In genomic region chr2:20618468-20618885, GRCh38 we compare ENCODE assay signal across 12 cellular contexts. TPM values are rescaled to one million over a fixed set of nuclear protein-coding genes. Genes with fewer than 3 reads are reported as not detected.
DNase-seq lines count a peak whose midpoint lies in the region; ATAC-seq and TF ChIP-seq lines count a peak whose summit lies in the region.
"Had no signal": no experiment of that assay in that cellular context is flagged by ENCODE, and none has a peak within 500 bp of the region (broad histone marks: within the 10 kb centered on the region; RNA-seq: fewer than 3 reads in every experiment).

No MANE protein-coding gene starts in this region.

- H3K9me3 ChIP-seq in HCT116 (ENCODE audit: control insufficient read depth in 1 of 2, insufficient read depth in 1 of 2, low read depth in 1 of 2, low read length in 2 of 2) (no peaks in the 10 kb centered on the region), colonic mucosa (no peaks in the 10 kb centered on the region), lung (ENCODE audit: control insufficient read depth in 2 of 2, insufficient read depth in 1 of 2, low read length in 1 of 2) (no peaks in the 10 kb centered on the region), stomach (no peaks in the 10 kb centered on the region)

- TF ChIP-seq CTCF in HCT116 (IDR thresholded peaks at IDR 0.05 in 2 of 3, conservative IDR thresholded peaks at IDR 0.05 in 1 of 3; ENCODE audit: borderline replicate concordance in 1 of 3, insufficient read depth in 1 of 3, low read depth in 2 of 3, low read length in 2 of 3) (no peak), colonic mucosa (IDR thresholded peaks at IDR 0.05) (no peak), lung (IDR thresholded peaks at IDR 0.05; ENCODE audit: control extremely low read depth, extremely low read depth) (no peak), stomach (IDR thresholded peaks at IDR 0.05) (no peak)

- H4K20me1 ChIP-seq in HCT116 (ENCODE audit: insufficient read depth), result no peaks in the 10 kb centered on the region

- H3K79me2 ChIP-seq in HCT116 (ENCODE audit: insufficient read depth, low read length), result no peaks in the 10 kb centered on the region

- TF ChIP-seq RAD21 in HCT116 (IDR thresholded peaks at IDR 0.05; ENCODE audit: low read depth), result no peak

- RAD21 ChIA-PET in HCT116 (lab: Charles Lee; ENCODE audit: low non-redundant PET in 1 of 2, low total read pairs in 2 of 2, uncharacterized antibody in 2 of 2, unreplicated experiment in 2 of 2), result interaction anchor here (1.2 to 1.3 kb wide), 2 partner anchors 108 to 176 kb away, joined by 3 read pairs; no protein-coding TSS in a partner anchor

- TF ChIP-seq POLR2A in HCT116 (IDR thresholded peaks at IDR 0.05; ENCODE audit: borderline replicate concordance, extremely low read depth, insufficient read depth, insufficient read length), result no peak
- TF ChIP-seq POLR2A in stomach (IDR thresholded peaks at IDR 0.05), result no peak

- H3K9ac ChIP-seq in HCT116 (ENCODE audit: low read length), result peak overlapping the region; percentile 15; the same call in 1 of the 2 replicates
- H3K9ac ChIP-seq in colonic mucosa (ENCODE audit: low read depth in 2 of 2, low read length in 2 of 2), result peak overlapping the region; percentile 57 to 74

- H3K27ac ChIP-seq in HCT116 (ENCODE audit: low read depth, low read length) (peak overlapping the region; percentile 37; the same call in 1 of the 2 replicates), colonic mucosa (peak overlapping the region; percentile 71), lung (ENCODE audit: low read depth in 1 of 2, low read length in 1 of 2) (peak overlapping the region; percentile 97 to 98), stomach (peak overlapping the region; percentile 84 to 97 (median 89))
- H3K27ac ChIP-seq: HL-60 had no signal

- intact Hi-C loops in HCT116 (cut with micrococcal nuclease) (no loop called here), colonic mucosa (cut with DNase I) (no loop called here), stomach (cut with DNase I; ENCODE audit: low total_unique reads) (no loop called here)

- CTCF ChIA-PET in HCT116 (lab: Charles Lee), result interaction anchor here (0.6 to 1.6 kb wide), 11 partner anchors 15 to 229 kb away, joined by 3 to 6 read pairs (median 4); partner anchors contain the start of gene RHOB

- no TSS peak for BruUV-seq in HCT116 (replicated peaks; lab: Mats Ljungman, UMichigan)

- H3K4me1 ChIP-seq in HCT116 (ENCODE audit: control insufficient read depth in 1 of 2, insufficient read depth in 2 of 2, low read length in 2 of 2) (peaks cover 27 to 43% of the 10 kb centered on the region in 2 experiments; a peak in 3 of 4 replicates), colonic mucosa (no peaks in the 10 kb centered on the region), lung (ENCODE audit: control insufficient read depth in 2 of 2, insufficient read depth in 2 of 2, low read length in 2 of 2) (peaks cover 29 to 58% of the 10 kb centered on the region in 2 donors), stomach (peaks cover 64 to 82% (median 73%) of the 10 kb centered on the region in 4 donors)

- DNase-seq in HCT116 (ENCODE audit: low read depth, low spot score), result no peak
- DNase-seq in colonic mucosa, result no peak
- peak; percentile 56 for DNase-seq in lung (ENCODE audit: low spot score)
- DNase-seq in stomach, result peak; percentile 25
- no peak for DNase-seq in NCI-H2227 (lab: John Stamatoyannopoulos, UW; ENCODE audit: unreplicated experiment)
- no peak for DNase-seq in NCI-H524 (lab: John Stamatoyannopoulos, UW)
- DNase-seq in NCI-H2107 (lab: John Stamatoyannopoulos, UW), result no peak
- DNase-seq: central memory CD4-positive, alpha-beta T cell; NCI-H1694; stimulated activated naive CD4-positive, alpha-beta T cell treated with Interleukin-2 at 50 U/mL for 16 hours had no signal

- peaks cover 0 to 4% of the 10 kb centered on the region in 2 experiments; a peak in 1 of 4 replicates for H3K36me3 ChIP-seq in HCT116 (ENCODE audit: control insufficient read depth in 1 of 2, insufficient read depth in 2 of 2, low read length in 2 of 2)
- no peaks in the 10 kb centered on the region for H3K36me3 ChIP-seq in colonic mucosa
- peaks cover 0 to 32% of the 10 kb centered on the region in 2 donors for H3K36me3 ChIP-seq in lung (ENCODE audit: control insufficient read depth in 2 of 2, insufficient read depth in 2 of 2, low read length in 2 of 2)
- H3K36me3 ChIP-seq in stomach, result peaks cover 21 to 39% (median 39%) of the 10 kb centered on the region in 4 donors

- WGBS in lung, 2 donors, result 62 to 65% methylated on average over 9 to 10 of the region's 10 CpGs
- 63 to 70% (median 66%) methylated on average over 6 to 10 of the region's 10 CpGs for WGBS in stomach, 5 donors

- no peak overlapping the region for H3K4me3 ChIP-seq in HCT116 (replicated peaks in 1 of 2; ENCODE audit: low read depth in 1 of 2, low read length in 2 of 2)
- H3K4me3 ChIP-seq in colonic mucosa, result no peak overlapping the region
- H3K4me3 ChIP-seq in lung, result no peak overlapping the region
- H3K4me3 ChIP-seq in stomach, result no peak overlapping the region

- no peaks in the 10 kb centered on the region for H3K27me3 ChIP-seq in HCT116 (ENCODE audit: insufficient read depth, low read length)
- H3K27me3 ChIP-seq in colonic mucosa, result no peaks in the 10 kb centered on the region
- no peaks in the 10 kb centered on the region for H3K27me3 ChIP-seq in lung (ENCODE audit: control insufficient read depth, insufficient read depth)
- no peaks in the 10 kb centered on the region for H3K27me3 ChIP-seq in stomach

- peak; percentile 16 for ATAC-seq in HCT116
- ATAC-seq in lung (ENCODE audit: insufficient read depth, low FRiP score), result peak; percentile 4
- ATAC-seq in HG03457 (IDR thresholded peaks at IDR 0.05; ENCODE audit: unreplicated experiment), result no peak

- TF ChIP-seq EP300 in stomach (IDR thresholded peaks at IDR 0.05), result peak; percentile 25

- peak overlapping the region; percentile 53 for H3K4me2 ChIP-seq in HCT116 (ENCODE audit: low read length)

- H2AFZ ChIP-seq in HCT116 (ENCODE audit: low read depth, low read length, poor library complexity, severe bottlenecking), result no peak overlapping the region

- POLR2A ChIA-PET in HCT116 (lab: Charles Lee), result interaction anchor here (0.6 to 2.3 kb wide), 7 partner anchors 29 to 180 kb away, joined by 3 to 24 read pairs (median 6); partner anchors contain the start of genes HS1BP3 and RHOB

- H3K9me2 ChIP-seq in HCT116 (ENCODE audit: insufficient read depth), result no peaks in the 10 kb centered on the region

TF ChIP-seq in HCT116, 20 proteins besides CTCF, POLR2A, EP300 and RAD21:
- TF ChIP-seq EGR1 (IDR thresholded peaks at IDR 0.05; ENCODE audit: low read depth) (no peak), ZNF274 (IDR thresholded peaks at IDR 0.05; ENCODE audit: low read depth, low read length) (no peak), TCF7L2 (IDR thresholded peaks at IDR 0.05; ENCODE audit: borderline replicate concordance, extremely low read depth, insufficient read depth, insufficient read length) (no peak), EZH2phosphoT487 (IDR thresholded peaks at IDR 0.05; ENCODE audit: borderline replicate concordance) (no peak), POLR2AphosphoS5 (IDR thresholded peaks at IDR 0.05; ENCODE audit: low read depth, low read length) (no peak)
- TF ChIP-seq, protein P1, sequence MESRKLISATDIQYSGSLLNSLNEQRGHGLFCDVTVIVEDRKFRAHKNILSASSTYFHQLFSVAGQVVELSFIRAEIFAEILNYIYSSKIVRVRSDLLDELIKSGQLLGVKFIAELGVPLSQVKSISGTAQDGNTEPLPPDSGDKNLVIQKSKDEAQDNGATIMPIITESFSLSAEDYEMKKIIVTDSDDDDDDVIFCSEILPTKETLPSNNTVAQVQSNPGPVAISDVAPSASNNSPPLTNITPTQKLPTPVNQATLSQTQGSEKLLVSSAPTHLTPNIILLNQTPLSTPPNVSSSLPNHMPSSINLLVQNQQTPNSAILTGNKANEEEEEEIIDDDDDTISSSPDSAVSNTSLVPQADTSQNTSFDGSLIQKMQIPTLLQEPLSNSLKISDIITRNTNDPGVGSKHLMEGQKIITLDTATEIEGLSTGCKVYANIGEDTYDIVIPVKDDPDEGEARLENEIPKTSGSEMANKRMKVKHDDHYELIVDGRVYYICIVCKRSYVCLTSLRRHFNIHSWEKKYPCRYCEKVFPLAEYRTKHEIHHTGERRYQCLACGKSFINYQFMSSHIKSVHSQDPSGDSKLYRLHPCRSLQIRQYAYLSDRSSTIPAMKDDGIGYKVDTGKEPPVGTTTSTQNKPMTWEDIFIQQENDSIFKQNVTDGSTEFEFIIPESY (IDR thresholded peaks at IDR 0.05; ENCODE audit: extremely low read depth, insufficient replicate concordance, low read length), result no peak
- TF ChIP-seq, protein P2, sequence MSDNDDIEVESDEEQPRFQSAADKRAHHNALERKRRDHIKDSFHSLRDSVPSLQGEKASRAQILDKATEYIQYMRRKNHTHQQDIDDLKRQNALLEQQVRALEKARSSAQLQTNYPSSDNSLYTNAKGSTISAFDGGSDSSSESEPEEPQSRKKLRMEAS (IDR thresholded peaks at IDR 0.05), result no peak
TF ChIP-seq in HCT116: peak in this region for 0.

RNA-seq across cellular contexts. Expression of gene HS1BP3, which starts 32.4 kb away (rescaled TPM):
- total RNA-seq in HCT116 (2021; ENCODE audit: unreplicated experiment) (17.1 TPM), colonic mucosa (10 to 100 TPM; 21.2 to 21.5 TPM), lung (10 to 100 TPM; 25.4 to 38.1 TPM), stomach (100 to 1,000 TPM in 1 of 5 donors, 10 to 100 TPM in 4; 13.8 to 105 (median 22.5) TPM)
- 13.2 and 15.7 TPM in 2 replicates for polyA plus RNA-seq in HCT116 (2012)
- polyA plus RNA-seq in lung (10 to 100 TPM; 28.8 to 41.4 TPM), stomach (10 to 100 TPM; 20.6 to 25.2 (median 24.1) TPM)

RNA-seq across cellular contexts. Expression of gene GDF7, which starts 48.5 kb away (rescaled TPM):
- 0.02 TPM for total RNA-seq in HCT116 (2021; ENCODE audit: unreplicated experiment)
- polyA plus RNA-seq in HCT116 (2012), result 0.01 and 0.02 TPM in 2 replicates
- under 1 TPM; 0.05 to 0.11 TPM for total RNA-seq in colonic mucosa
- under 1 TPM; 0.37 to 0.54 TPM for total RNA-seq in lung
- polyA plus RNA-seq in lung, result under 1 TPM; 0.10 to 0.26 TPM
- total RNA-seq in stomach, result 1 to 10 TPM in 1 of 5 donors, under 1 TPM in 2, not detected in 2; 0.37 to 1.3 (median 0.45) TPM
- under 1 TPM in 2 of 3 donors, not detected in 1; 0.10 to 0.12 TPM for polyA plus RNA-seq in stomach

Comparison
In these comparisons a context has a peak if more than half of its experiments do, and no peak if none do; other contexts are left out.
1. DNase-seq: peak in lung (single experiment) and stomach (single experiment); none in HCT116 (single experiment), colonic mucosa (single experiment), NCI-H2227 (single experiment), NCI-H524 (0 of 2) and NCI-H2107 (single experiment).
2. H3K27ac ChIP-seq: peak in every context shown above with its lines; median percentile 98 in lung; 89 in stomach; 71 in colonic mucosa; 37 in HCT116.